15 cellular contexts compared by ENCODE assay signal in the genomic region with DNA sequence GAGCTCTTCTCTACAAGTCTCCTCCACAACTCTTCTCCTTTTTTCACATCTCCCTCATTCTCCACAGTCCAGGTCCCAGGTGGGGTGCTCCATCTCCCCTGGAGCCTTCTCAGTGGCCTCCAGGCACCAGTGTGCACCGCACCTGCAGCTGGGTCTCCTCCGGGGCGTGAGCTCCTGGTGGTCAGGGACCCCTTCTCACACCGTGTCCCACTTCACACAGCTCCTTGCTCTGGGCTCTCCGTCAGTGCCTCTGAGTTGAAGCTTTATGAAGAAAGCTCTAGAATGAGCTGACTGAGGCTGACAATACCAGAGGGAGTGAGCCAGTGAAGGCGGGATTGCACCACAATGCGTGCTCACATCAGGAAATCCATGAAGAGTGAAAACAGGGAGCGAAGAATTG.
A peak's percentile ranks its signal among the peaks of the same experiment; 100 is the strongest.
DNase-seq lines count a peak whose midpoint lies in the region; ATAC-seq and TF ChIP-seq lines count a peak whose summit lies in the region.
"Had no signal": no experiment of that assay in that cellular context is flagged by ENCODE, and none has a peak within 500 bp of the region (broad histone marks: within the 10 kb centered on the region; RNA-seq: fewer than 3 reads in every experiment).

No MANE protein-coding gene starts in this region.

- H3K4me3 Mint-ChIP-seq in activated CD4-positive, alpha-beta T cell treated with anti-CD3 and anti-CD28 coated beads, Interleukin-2, amount 10 ng/mL, durations not matched to agents 24 days and 14 days: peak overlapping the region; percentile 41
- no peak overlapping the region for H3K4me3 Mint-ChIP-seq in glutamatergic neuron (ENCODE audit: unreplicated experiment)

- 85% methylated on average over 8 of the region's 8 CpGs for WGBS in right cardiac atrium
- WGBS in body of pancreas, 2 donors: 91 to 93% methylated on average over 8 of the region's 8 CpGs

- H3K27ac ChIP-seq in right cardiac atrium (ENCODE audit: low read length) (no peak overlapping the region), body of pancreas (no peak overlapping the region)
- no peak overlapping the region for H3K27ac ChIP-seq in effector memory CD4-positive, alpha-beta T cell (ENCODE audit: insufficient read depth, low read length, poor library complexity, severe bottlenecking)
- H3K27ac ChIP-seq: A549, Peyer's patch had no signal

- H3K27me3 ChIP-seq in right cardiac atrium (ENCODE audit: control insufficient read depth, insufficient read depth) (no peaks in the 10 kb centered on the region), body of pancreas (no peaks in the 10 kb centered on the region)
- no peaks in the 10 kb centered on the region for H3K27me3 ChIP-seq in effector memory CD4-positive, alpha-beta T cell (replicated peaks; ENCODE audit: control insufficient read depth, insufficient read depth, low read length, poor library complexity, severe bottlenecking)
- H3K27me3 ChIP-seq: Peyer's patch had no signal

- H3K4me1 Mint-ChIP-seq in activated CD4-positive, alpha-beta T cell treated with anti-CD3 and anti-CD28 coated beads, Interleukin-2, amount 10 ng/mL, durations not matched to agents 24 days and 14 days: peaks cover 21% of the 10 kb centered on the region
- no peaks in the 10 kb centered on the region for H3K4me1 Mint-ChIP-seq in glutamatergic neuron (ENCODE audit: low read depth, unreplicated experiment)

- no peak for TF ChIP-seq POLR2A in body of pancreas (IDR thresholded peaks at IDR 0.05)

- no peak overlapping the region for H3K27ac Mint-ChIP-seq in activated CD4-positive, alpha-beta T cell treated with anti-CD3 and anti-CD28 coated beads, Interleukin-2, amount 10 ng/mL, durations not matched to agents 24 days and 14 days
- H3K27ac Mint-ChIP-seq in glutamatergic neuron (ENCODE audit: unreplicated experiment): no peak overlapping the region

- H3K4me3 ChIP-seq in right cardiac atrium (ENCODE audit: low read length) (no peak overlapping the region), body of pancreas (no peak overlapping the region)
- peak overlapping the region; percentile 11 for H3K4me3 ChIP-seq in effector memory CD4-positive, alpha-beta T cell (ENCODE audit: insufficient read depth, low read depth, low read length, poor library complexity, severe bottlenecking)
- H3K4me3 ChIP-seq: A549, Peyer's patch had no signal

- H3K9me3 ChIP-seq in right cardiac atrium (ENCODE audit: control insufficient read depth, low read length) (no peaks in the 10 kb centered on the region), body of pancreas (no peaks in the 10 kb centered on the region)
- H3K9me3 ChIP-seq in effector memory CD4-positive, alpha-beta T cell (ENCODE audit: control insufficient read depth, low read length): no peaks in the 10 kb centered on the region
- H3K9me3 ChIP-seq: A549, Peyer's patch had no signal

- H3K4me1 ChIP-seq in right cardiac atrium (ENCODE audit: control insufficient read depth, insufficient read depth, low read length): no peaks in the 10 kb centered on the region
- peaks cover 36% of the 10 kb centered on the region for H3K4me1 ChIP-seq in effector memory CD4-positive, alpha-beta T cell (ENCODE audit: control insufficient read depth, insufficient read depth, low read length, poor library complexity, severe bottlenecking)
- no peaks in the 10 kb centered on the region for H3K4me1 ChIP-seq in body of pancreas
- H3K4me1 ChIP-seq: A549, Peyer's patch had no signal

- intact Hi-C loops in activated CD4-positive, alpha-beta T cell treated with anti-CD3 and anti-CD28 coated beads, Interleukin-2, amount 10 ng/mL, durations not matched to agents 24 days and 14 days (cut with micrococcal nuclease): no loop called here
- intact Hi-C loops in Right ventricle myocardium inferior (cut with DNase I): no loop called here
- intact Hi-C loops in right cardiac atrium (cut with DNase I): no loop called here
- intact Hi-C loops in body of pancreas (cut with DNase I): no loop called here

- H3K36me3 Mint-ChIP-seq in activated CD4-positive, alpha-beta T cell treated with anti-CD3 and anti-CD28 coated beads, Interleukin-2, amount 10 ng/mL, durations not matched to agents 24 days and 14 days (ENCODE audit: low read depth): no peaks in the 10 kb centered on the region
- H3K36me3 Mint-ChIP-seq in glutamatergic neuron (ENCODE audit: unreplicated experiment): no peaks in the 10 kb centered on the region

- ATAC-seq in Right ventricle myocardium inferior (no peak), right cardiac atrium (no peak), body of pancreas (no peak)
- ATAC-seq: A549 had no signal

- no peaks in the 10 kb centered on the region for H3K36me3 ChIP-seq in effector memory CD4-positive, alpha-beta T cell (ENCODE audit: control insufficient read depth, insufficient read depth, low read length)
- no peaks in the 10 kb centered on the region for H3K36me3 ChIP-seq in body of pancreas (replicated peaks in 1 of 2; ENCODE audit: insufficient read depth in 1 of 2, low read depth in 2 of 2)
- H3K36me3 ChIP-seq: Peyer's patch had no signal

- H3K9me3 Mint-ChIP-seq in activated CD4-positive, alpha-beta T cell treated with anti-CD3 and anti-CD28 coated beads, Interleukin-2, amount 10 ng/mL, durations not matched to agents 24 days and 14 days: peaks cover 4% of the 10 kb centered on the region
- H3K9me3 Mint-ChIP-seq in glutamatergic neuron (ENCODE audit: unreplicated experiment): peaks cover 2% of the 10 kb centered on the region

- DNase-seq in activated CD4-positive, alpha-beta T cell treated with anti-CD3 and anti-CD28 coated beads, Interleukin-2, amount 10 ng/mL, durations not matched to agents 24 days and 14 days: no peak
- DNase-seq in activated CD4-positive, alpha-beta T cell treated with anti-CD3 and anti-CD28 coated beads for 1 hour: no peak
- DNase-seq in Right ventricle myocardium inferior (ENCODE audit: missing footprints) (peak; percentile 39), right cardiac atrium (no peak), glutamatergic neuron (no peak), NCI-H146 (lab: John Stamatoyannopoulos, UW) (no peak), body of pancreas (no peak)
- no peak for DNase-seq in effector memory CD4-positive, alpha-beta T cell
- DNase-seq: GOT3, MV-4-11, NCI-H1417 treated with DMSO at 0.1 percent for 48 hours, NCI-H2081, NCI-H524 had no signal

- TF ChIP-seq CTCF in glutamatergic neuron (IDR thresholded peaks at IDR 0.05; ENCODE audit: partially characterized antibody, unreplicated experiment) (no peak), body of pancreas (IDR thresholded peaks at IDR 0.05) (no peak)

- H3K27me3 Mint-ChIP-seq in activated CD4-positive, alpha-beta T cell treated with anti-CD3 and anti-CD28 coated beads, Interleukin-2, amount 10 ng/mL, durations not matched to agents 24 days and 14 days: peaks cover 23% of the 10 kb centered on the region
- H3K27me3 Mint-ChIP-seq in glutamatergic neuron (ENCODE audit: unreplicated experiment): peaks cover 7% of the 10 kb centered on the region
